ENCODE assay signal across 7 cellular contexts in genomic region chr7:154757756-154758155, GRCh38.
"Had no signal": no experiment of that assay in that cellular context is flagged by ENCODE, and none has a peak within 500 bp of the region (broad histone marks: within the 10 kb centered on the region; RNA-seq: fewer than 3 reads in every experiment).

No MANE protein-coding gene starts in this region.

- FAIRE-seq: HTR-8/SVneo had no signal

- H3K36me3 ChIP-seq: HAP-1 had no signal

- ATAC-seq: GM23338, HCT116 had no signal

- H2AFZ ChIP-seq: GM23338 had no signal

- H3K9me3 ChIP-seq: HAP-1 had no signal

- H3K27ac Mint-ChIP-seq: GM23338, HFFc6 had no signal

- H3K9me3 Mint-ChIP-seq: GM23338 had no signal

- H3K4me1 ChIP-seq: HAP-1 had no signal

- DNase-seq: H7, HFFc6, IMR-90 had no signal

- H3K4me2 ChIP-seq: GM23338 had no signal

- H3K4me1 Mint-ChIP-seq: GM23338 had no signal

- H3K4me3 Mint-ChIP-seq: GM23338, HFFc6 had no signal

- H3K4me3 ChIP-seq: GM23338, HAP-1 had no signal
